ENCODE assay signal across 22 cellular contexts in genomic region chr18:70463085-70463484, GRCh38.
"Had no signal": no experiment of that assay in that cellular context is flagged by ENCODE, and none has a peak within 500 bp of the region (broad histone marks: within the 10 kb centered on the region; RNA-seq: fewer than 3 reads in every experiment).

No MANE protein-coding gene starts in this region.

- H3K27me3 ChIP-seq: MG63 had no signal

- H2AFZ ChIP-seq: PC-9 had no signal

- H3K36me3 ChIP-seq: MG63 had no signal

- H3K9me3 ChIP-seq: MG63 had no signal

- H3K27ac ChIP-seq: HL-60, PC-9, RWPE1 had no signal

- DNase-seq: Karpas-422, KG1, MG63, MV-4-11, NCI-H1048, NCI-H1105, NCI-H1417, NCI-H1436 treated with DMSO at 0.1 percent for 48 hours, NCI-H1694, NCI-H187 treated with DMSO at 0.1 percent for 48 hours, NCI-H2029 treated with DMSO at 0.1 percent for 48 hours, NCI-H2171 treated with DMSO at 0.1 percent for 48 hours, NCI-H345, NCI-H446 treated with DMSO at 0.1 percent for 48 hours, NCI-H510A treated with DMSO at 0.1 percent for 48 hours, NCI-H526, PC-9, SHP77, T-helper 1 cell had no signal

- H3K4me3 ChIP-seq: MG63, PC-9 had no signal

- H3K4me2 ChIP-seq: PC-9 had no signal

- ATAC-seq: SK-N-SH treated with all-trans-retinoic acid at 6 μM for 48 hours had no signal
